9 cellular contexts compared by ENCODE assay signal in genomic region chr19:12996542-12997094, GRCh38. TPM values are rescaled to one million over a fixed set of nuclear protein-coding genes. Genes with fewer than 3 reads are reported as not detected.
DNase-seq lines count a peak whose midpoint lies in the region; ATAC-seq, FAIRE-seq and TF ChIP-seq lines count a peak whose summit lies in the region.
"Had no signal": no experiment of that assay in that cellular context is flagged by ENCODE, and none has a peak within 500 bp of the region (broad histone marks: within the 10 kb centered on the region; RNA-seq: fewer than 3 reads in every experiment).

No MANE protein-coding gene starts in this region.

- H3K27ac ChIP-seq in liver (ENCODE audit: low read depth in 1 of 2, low read length in 2 of 2) (peak overlapping the region; percentile 78 to 85), upper lobe of left lung (peak overlapping the region; percentile 90 to 94 (median 94))

- TF ChIP-seq RAD21 in liver (IDR thresholded peaks at IDR 0.05), result no peak

- TF ChIP-seq CTCF in bronchial epithelial cell (IDR thresholded peaks at IDR 0.05; ENCODE audit: insufficient read depth, low read length, severe bottlenecking) (peak; percentile 7), liver (IDR thresholded peaks at IDR 0.05; ENCODE audit: low read depth, low read length, missing input control) (no peak), upper lobe of left lung (IDR thresholded peaks at IDR 0.05) (peak in 2 of 6 experiments; percentile 14 to 17), BE2C (IDR thresholded peaks at IDR 0.05; ENCODE audit: low read depth, low read length) (no peak)

- 7% methylated on average over 42 of the region's 42 CpGs for WGBS in liver
- 4 to 43% methylated on average over 10 to 36 of the region's 42 CpGs for WGBS in upper lobe of left lung, 2 donors

- FAIRE-seq in bronchial epithelial cell (lab: Jason Lieb, UNC), result no peak

- H3K27me3 ChIP-seq in bronchial epithelial cell (ENCODE audit: control insufficient read depth, insufficient read depth, low read length) (no peaks in the 10 kb centered on the region), liver (ENCODE audit: control insufficient read depth in 4 of 4, insufficient read depth in 4 of 4, low read length in 3 of 4) (no peaks in the 10 kb centered on the region), upper lobe of left lung (peaks cover 0 to 3% (median 2%) of the 10 kb centered on the region in 4 donors), BE2C (no peaks in the 10 kb centered on the region)

- peak overlapping the region; percentile 86 for H3K4me3 ChIP-seq in bronchial epithelial cell (ENCODE audit: low read depth, low read length)
- peak overlapping the region in 2 of 3 donors; percentile 84 to 87 for H3K4me3 ChIP-seq in liver (ENCODE audit: low read depth in 1 of 3, low read length in 3 of 3)
- H3K4me3 ChIP-seq in upper lobe of left lung, result peak overlapping the region; percentile 69 to 88 (median 84)
- H3K4me3 ChIP-seq in BE2C (ENCODE audit: low read depth, low read length), result no peak overlapping the region

- peak overlapping the region; percentile 63 for H3K4me3 Mint-ChIP-seq in activated T-cell treated with anti-CD3 and anti-CD28 coated beads, Interleukin-2, amount 50 U/mL, for 24 hours
- H3K4me3 Mint-ChIP-seq: T-helper 1 cell treated with Interleukin-12 subunit alpha and Interleukin-12 subunit beta and Interleukin-4 antibody, amounts not matched to agents 30 μg/mL and 1 μg/mL, for 36 hours had no signal

- H3K27me3 Mint-ChIP-seq in activated T-cell treated with anti-CD3 and anti-CD28 coated beads, Interleukin-2, amount 50 U/mL, for 24 hours, result peaks cover 16% of the 10 kb centered on the region

- peaks cover 2% of the 10 kb centered on the region for H3K36me3 Mint-ChIP-seq in activated T-cell treated with anti-CD3 and anti-CD28 coated beads, Interleukin-2, amount 50 U/mL, for 24 hours (ENCODE audit: low read depth)

- H3K9me3 ChIP-seq in liver (ENCODE audit: control insufficient read depth in 4 of 4, low read length in 3 of 4) (no peaks in the 10 kb centered on the region), upper lobe of left lung (no peaks in the 10 kb centered on the region), BE2C (no peaks in the 10 kb centered on the region)

- H3K4me1 ChIP-seq in liver (ENCODE audit: control insufficient read depth in 4 of 4, insufficient read depth in 4 of 4, low read length in 3 of 4) (peaks cover 3 to 30% (median 14%) of the 10 kb centered on the region in 4 donors), upper lobe of left lung (peaks cover 14 to 58% (median 39%) of the 10 kb centered on the region in 4 donors), BE2C (no peaks in the 10 kb centered on the region)

- ATAC-seq in upper lobe of left lung (ENCODE audit: low FRiP score in 2 of 2), result peak; percentile 44 to 66

- no peaks in the 10 kb centered on the region for H3K9me3 Mint-ChIP-seq in activated T-cell treated with anti-CD3 and anti-CD28 coated beads, Interleukin-2, amount 50 U/mL, for 24 hours
- H3K9me3 Mint-ChIP-seq: T-helper 1 cell treated with Interleukin-12 subunit alpha and Interleukin-12 subunit beta and Interleukin-4 antibody, amounts not matched to agents 30 μg/mL and 1 μg/mL, for 36 hours had no signal

- no peak for TF ChIP-seq POLR2A in upper lobe of left lung (IDR thresholded peaks at IDR 0.05)

- H3K36me3 ChIP-seq in bronchial epithelial cell (ENCODE audit: control insufficient read depth, insufficient read depth, low read length) (no peaks in the 10 kb centered on the region), liver (ENCODE audit: control insufficient read depth in 4 of 4, insufficient read depth in 3 of 4, low read depth in 1 of 4, low read length in 3 of 4) (peaks cover 0 to 3% (median 0%) of the 10 kb centered on the region in 4 donors), upper lobe of left lung (peaks cover 0 to 2% (median 0%) of the 10 kb centered on the region in 4 donors), BE2C (no peaks in the 10 kb centered on the region)

- H3K27ac Mint-ChIP-seq in activated T-cell treated with anti-CD3 and anti-CD28 coated beads, Interleukin-2, amount 50 U/mL, for 24 hours, result no peak overlapping the region
- H3K27ac Mint-ChIP-seq: T-helper 1 cell treated with Interleukin-12 subunit alpha and Interleukin-12 subunit beta and Interleukin-4 antibody, amounts not matched to agents 30 μg/mL and 1 μg/mL, for 36 hours had no signal

- H3K9ac ChIP-seq in liver (ENCODE audit: low read depth in 1 of 2, low read length in 2 of 2), result no peak overlapping the region

- peaks cover 11% of the 10 kb centered on the region for H3K4me1 Mint-ChIP-seq in activated T-cell treated with anti-CD3 and anti-CD28 coated beads, Interleukin-2, amount 50 U/mL, for 24 hours (ENCODE audit: low read depth)

- DNase-seq in activated T-cell treated with anti-CD3 and anti-CD28 coated beads, Interleukin-2, amount 50 U/mL, for 24 hours, result no peak
- no peak for DNase-seq in activated T-cell treated with anti-CD3 and anti-CD28 coated beads, Interleukin-2, amount 50 U/mL, for 1 hour
- no peak for DNase-seq in bronchial epithelial cell (ENCODE audit: low read depth)
- DNase-seq in upper lobe of left lung, result peak; percentile 48 to 89
- DNase-seq in GDM1 (lab: John Stamatoyannopoulos, UW), result no peak
- DNase-seq in H4 (ENCODE audit: low spot score), result no peak
- DNase-seq in BE2C, result no peak

- no peak for TF ChIP-seq EP300 in upper lobe of left lung (IDR thresholded peaks at IDR 0.05)

TF ChIP-seq in liver, 16 proteins besides CTCF, POLR2A, EP300 and RAD21:
- TF ChIP-seq JUND (IDR thresholded peaks at IDR 0.05) (no peak), TAF1 (conservative IDR thresholded peaks at IDR 0.05) (no peak), NR2F2 (IDR thresholded peaks at IDR 0.05) (no peak), HNF4A (conservative IDR thresholded peaks at IDR 0.05) (no peak), EGR1 (IDR thresholded peaks at IDR 0.05; ENCODE audit: low read depth in 2 of 2) (no peak), SP1 (IDR thresholded peaks at IDR 0.05) (no peak), FOXA2 (IDR thresholded peaks at IDR 0.05) (no peak), YY1 (IDR thresholded peaks at IDR 0.05) (no peak)
TF ChIP-seq in liver: peak in this region for 0.

RNA-seq across cellular contexts. Expression of gene NFIX, which starts 1.3 kb away (rescaled TPM):
- 5.4 and 5.8 TPM in 2 replicates for total RNA-seq in bronchial epithelial cell
- 10 to 100 TPM; 10.3 to 18.4 TPM for total RNA-seq in liver
- polyA plus RNA-seq in liver, result 10 to 100 TPM in 1 of 2 donors, 1 to 10 TPM in 1; 3.3 to 14.8 TPM
- 100 to 1,000 TPM in 3 of 6 donors, 10 to 100 TPM in 3; 64.0 to 188 (median 107) TPM for total RNA-seq in upper lobe of left lung
- 9.6 and 13.8 TPM in 2 replicates for total RNA-seq in H4 (2014; rRNA removed; shearing (Covaris generic))
- 34.1 TPM for polyA plus RNA-seq in BE2C (2012; ENCODE audit: insufficient read depth, insufficient read length, low read depth)

RNA-seq across cellular contexts. Expression of gene DAND5, which starts 27.2 kb away (rescaled TPM):
- not detected in 2 replicates for total RNA-seq in bronchial epithelial cell
- under 1 TPM in 1 of 2 donors, not detected in 1; 0.23 TPM for total RNA-seq in liver
- polyA plus RNA-seq in liver, result not detected
- not detected for total RNA-seq in upper lobe of left lung
- 0.06 TPM in 1 of 2 replicates, not detected in the other for total RNA-seq in H4 (2014; rRNA removed; shearing (Covaris generic))
- polyA plus RNA-seq in BE2C (2012; ENCODE audit: insufficient read depth, insufficient read length, low read depth), result 0.25 TPM

RNA-seq across cellular contexts. Expression of gene GADD45GIP1, which starts 39.6 kb away (rescaled TPM):
- total RNA-seq in bronchial epithelial cell (27.1 and 36.0 TPM in 2 replicates), liver (10 to 100 TPM in 1 of 2 donors, 1 to 10 TPM in 1; 8.4 to 22.1 TPM), upper lobe of left lung (10 to 100 TPM; 15.3 to 43.8 (median 26.6) TPM)
- polyA plus RNA-seq in liver, result 10 to 100 TPM; 23.6 to 54.2 TPM
- total RNA-seq in H4 (2014; rRNA removed; shearing (Covaris generic)), result 46.3 and 47.4 TPM in 2 replicates
- polyA plus RNA-seq in BE2C (2012; ENCODE audit: insufficient read depth, insufficient read length, low read depth), result 314 TPM

RNA-seq across cellular contexts. Expression of gene RAD23A, which starts 51.0 kb away (rescaled TPM):
- total RNA-seq in bronchial epithelial cell, result 91.1 and 120 TPM in 2 replicates
- total RNA-seq in liver, result 100 to 1,000 TPM in 1 of 2 donors, 10 to 100 TPM in 1; 42.9 to 112 TPM
- 10 to 100 TPM; 45.0 to 88.6 TPM for polyA plus RNA-seq in liver
- 100 to 1,000 TPM in 3 of 6 donors, 10 to 100 TPM in 3; 69.1 to 115 (median 98.8) TPM for total RNA-seq in upper lobe of left lung
- 209 and 217 TPM in 2 replicates for total RNA-seq in H4 (2014; rRNA removed; shearing (Covaris generic))
- 407 TPM for polyA plus RNA-seq in BE2C (2012; ENCODE audit: insufficient read depth, insufficient read length, low read depth)

RNA-seq across cellular contexts. Expression of gene CALR, which starts 58.2 kb away (rescaled TPM):
- total RNA-seq in bronchial epithelial cell, result 1,002 and 1,570 TPM in 2 replicates
- total RNA-seq in liver, result 1,000 to 10,000 TPM in 1 of 2 donors, 100 to 1,000 TPM in 1; 618 to 1,316 TPM
- polyA plus RNA-seq in liver, result 1,000 to 10,000 TPM in 1 of 2 donors, 100 to 1,000 TPM in 1; 913 to 1,228 TPM
- total RNA-seq in upper lobe of left lung, result 1,000 to 10,000 TPM in 1 of 6 donors, 100 to 1,000 TPM in 5; 171 to 1,351 (median 423) TPM
- total RNA-seq in H4 (2014; rRNA removed; shearing (Covaris generic)), result 1,463 and 1,526 TPM in 2 replicates
- polyA plus RNA-seq in BE2C (2012; ENCODE audit: insufficient read depth, insufficient read length, low read depth), result 1,011 TPM

Comparison
In these comparisons a context has a peak if more than half of its experiments do, and no peak if none do; other contexts are left out.
1. DNase-seq: peak in upper lobe of left lung (2 of 2); none in activated T-cell treated with anti-CD3 and anti-CD28 coated beads, Interleukin-2, amount 50 U/mL, for 24 hours (single experiment), activated T-cell treated with anti-CD3 and anti-CD28 coated beads, Interleukin-2, amount 50 U/mL, for 1 hour (single experiment), bronchial epithelial cell (single experiment), GDM1 (single experiment), H4 (single experiment) and BE2C (single experiment).